In genomic region chr2:8581048-8581561, GRCh38 we compare ENCODE assay signal across 2 cellular contexts.
TF ChIP-seq lines count a peak whose summit lies in the region.

No MANE protein-coding gene starts in this region.

TF ChIP-seq in IMR-90, 13 proteins besides CTCF, POLR2A, EP300 and RAD21:
- TF ChIP-seq SMC3 (IDR thresholded peaks at IDR 0.05; ENCODE audit: low read depth, low read length), result no peak
- TF ChIP-seq NFE2L2 (IDR thresholded peaks at IDR 0.05; ENCODE audit: low read depth, low read length), result no peak
- no peak for TF ChIP-seq MXI1 (IDR thresholded peaks at IDR 0.05; ENCODE audit: borderline replicate concordance, low read depth, low read length)

TF ChIP-seq in K562, 482 proteins besides CTCF, POLR2A, EP300 and RAD21:
- no peak for TF ChIP-seq PML (IDR thresholded peaks at IDR 0.05; ENCODE audit: low read length)
- no peak for TF ChIP-seq NR3C1 (CRISPR knock-in tag; IDR thresholded peaks at IDR 0.05)
- TF ChIP-seq SP1 (CRISPR knock-in tag; IDR thresholded peaks at IDR 0.05), result no peak
- TF ChIP-seq ZNF445 (CRISPR knock-in tag; IDR thresholded peaks at IDR 0.05; ENCODE audit: low read depth), result no peak
- no peak for TF ChIP-seq ZNF431 (CRISPR knock-in tag; IDR thresholded peaks at IDR 0.05)
- TF ChIP-seq CREB3L1 (IDR thresholded peaks at IDR 0.05; ENCODE audit: borderline replicate concordance, low read depth), result no peak
- TF ChIP-seq PYGO2 (tag; IDR thresholded peaks at IDR 0.05), result no peak
- TF ChIP-seq CBFA2T2 (conservative IDR thresholded peaks at IDR 0.05), result no peak
- no peak for TF ChIP-seq ZSCAN32 (CRISPR knock-in tag; IDR thresholded peaks at IDR 0.05)
